17 cellular contexts compared by ENCODE assay signal in genomic region chr3:66620185-66620803, GRCh38.
"Had no signal": no experiment of that assay in that cellular context is flagged by ENCODE, and none has a peak within 500 bp of the region (broad histone marks: within the 10 kb centered on the region; RNA-seq: fewer than 3 reads in every experiment).

No MANE protein-coding gene starts in this region.

- H3K4me1 Mint-ChIP-seq: stimulated activated memory B cell treated with anti-CD40 and anti-IgM and Interleukin-4, amounts not matched to agents 10 μg/mL and 1 μg/mL and 100 μg/mL, for 72 hours had no signal

- H3K27ac ChIP-seq: epithelial cell of prostate, left lung, sigmoid colon, SK-N-MC, testis, upper lobe of left lung had no signal

- H3K27me3 ChIP-seq: left lung, sigmoid colon, testis, upper lobe of left lung had no signal

- ATAC-seq: activated CD4-positive, alpha-beta T cell treated with anti-CD3 and anti-CD28 coated beads for 36 hours; effector memory CD8-positive, alpha-beta T cell; left lung; stimulated activated memory B cell treated with anti-CD40 and anti-IgM and Interleukin-4, amounts not matched to agents 10 μg/mL and 1 μg/mL and 100 μg/mL, for 72 hours had no signal

- H3K36me3 ChIP-seq: left lung, sigmoid colon, upper lobe of left lung had no signal

- H3K27ac Mint-ChIP-seq: activated CD4-positive, alpha-beta memory T cell treated with anti-CD3 and anti-CD28 coated beads for 36 hours; activated CD4-positive, alpha-beta T cell treated with anti-CD3 and anti-CD28 coated beads for 36 hours; activated naive CD8-positive, alpha-beta T cell; activated T-helper 1 cell treated with anti-CD3 and anti-CD28 coated beads, Interleukin-12 subunit alpha, Interleukin-12 subunit beta, Interleukin-2, Interleukin-4 antibody, amounts not matched to agents 30 ng/mL and 10 ng/mL and 1 ng/mL, durations not matched to agents 14 hours and 24 hours and 36 hours; effector memory CD8-positive, alpha-beta T cell; stimulated activated memory B cell treated with anti-CD40 and anti-IgM and Interleukin-4, amounts not matched to agents 10 μg/mL and 1 μg/mL and 100 μg/mL, for 72 hours had no signal

- H3K9me3 Mint-ChIP-seq: activated CD4-positive, alpha-beta memory T cell treated with anti-CD3 and anti-CD28 coated beads for 36 hours; activated T-helper 1 cell treated with anti-CD3 and anti-CD28 coated beads, Interleukin-12 subunit alpha, Interleukin-12 subunit beta, Interleukin-2, Interleukin-4 antibody, amounts not matched to agents 30 ng/mL and 10 ng/mL and 1 ng/mL, durations not matched to agents 14 hours and 24 hours and 36 hours; effector memory CD8-positive, alpha-beta T cell; stimulated activated memory B cell treated with anti-CD40 and anti-IgM and Interleukin-4, amounts not matched to agents 10 μg/mL and 1 μg/mL and 100 μg/mL, for 72 hours had no signal

- H3K36me3 Mint-ChIP-seq: activated CD4-positive, alpha-beta memory T cell treated with anti-CD3 and anti-CD28 coated beads for 36 hours; activated naive CD8-positive, alpha-beta T cell; stimulated activated memory B cell treated with anti-CD40 and anti-IgM and Interleukin-4, amounts not matched to agents 10 μg/mL and 1 μg/mL and 100 μg/mL, for 72 hours had no signal

- H3K27me3 Mint-ChIP-seq: activated CD4-positive, alpha-beta memory T cell treated with anti-CD3 and anti-CD28 coated beads for 36 hours; activated CD4-positive, alpha-beta T cell treated with anti-CD3 and anti-CD28 coated beads for 36 hours; activated naive CD8-positive, alpha-beta T cell had no signal

- H3K9me3 ChIP-seq: left lung, sigmoid colon, testis, upper lobe of left lung had no signal

- H3K4me3 Mint-ChIP-seq: activated CD4-positive, alpha-beta memory T cell treated with anti-CD3 and anti-CD28 coated beads for 36 hours; activated CD4-positive, alpha-beta T cell treated with anti-CD3 and anti-CD28 coated beads for 36 hours; activated naive CD8-positive, alpha-beta T cell; activated T-helper 1 cell treated with anti-CD3 and anti-CD28 coated beads, Interleukin-12 subunit alpha, Interleukin-12 subunit beta, Interleukin-2, Interleukin-4 antibody, amounts not matched to agents 30 ng/mL and 10 ng/mL and 1 ng/mL, durations not matched to agents 14 hours and 24 hours and 36 hours; effector memory CD8-positive, alpha-beta T cell; stimulated activated memory B cell treated with anti-CD40 and anti-IgM and Interleukin-4, amounts not matched to agents 10 μg/mL and 1 μg/mL and 100 μg/mL, for 72 hours had no signal

- H3K4me3 ChIP-seq: left lung, sigmoid colon, SK-N-MC, upper lobe of left lung had no signal

- DNase-seq: activated CD4-positive, alpha-beta memory T cell treated with anti-CD3 and anti-CD28 coated beads for 36 hours; activated CD4-positive, alpha-beta T cell treated with anti-CD3 and anti-CD28 coated beads for 36 hours; activated T-cell treated with anti-CD3 and anti-CD28 coated beads for 4 hours; cortex of kidney; effector memory CD8-positive, alpha-beta T cell; foreskin melanocyte; left lung; mammary epithelial cell; sigmoid colon; stimulated activated CD4-positive, alpha-beta T cell treated with anti-CD3 and anti-CD28 coated beads, Interleukin-4, amount 100 ng/mL, for 4 hours; testis had no signal

- H3K4me1 ChIP-seq: testis had no signal
